In the genomic region with DNA sequence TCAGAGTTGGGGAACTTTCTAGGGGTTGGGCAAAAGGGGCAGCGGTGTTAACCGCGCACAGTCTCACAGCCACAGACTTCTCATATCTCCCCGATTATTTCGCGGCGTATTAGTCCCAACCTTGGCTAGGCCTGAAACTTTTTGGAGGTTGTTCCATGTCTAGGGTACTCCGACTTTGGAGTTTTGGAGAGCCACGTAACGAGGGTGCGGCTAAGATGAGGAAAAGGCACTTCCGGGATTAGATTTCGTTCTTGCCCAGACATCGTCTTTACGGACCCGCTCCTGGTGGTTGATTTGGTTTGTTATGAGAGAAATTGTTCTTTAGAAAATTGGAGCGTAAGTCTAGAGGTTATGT, we compare ENCODE assay signal across 8 cellular contexts. TPM values are rescaled to one million over a fixed set of nuclear protein-coding genes. Genes with fewer than 3 reads are reported as not detected.
A peak's percentile ranks its signal among the peaks of the same experiment; 100 is the strongest.
DNase-seq lines count a peak whose midpoint lies in the region; ATAC-seq lines count a peak whose summit lies in the region.

No MANE protein-coding gene starts in this region.

- no peaks in the 10 kb centered on the region for H3K27me3 Mint-ChIP-seq in activated naive CD8-positive, alpha-beta T cell treated with anti-CD3 and anti-CD28 coated beads, Interleukin-2, amount 10 ng/mL, durations not matched to agents 7 days and 5 days

- peak overlapping the region; percentile 91 for H3K4me3 ChIP-seq in iPS-18a (ENCODE audit: low read length)

- H3K27ac Mint-ChIP-seq in activated naive CD8-positive, alpha-beta T cell treated with anti-CD3 and anti-CD28 coated beads, Interleukin-2, amount 10 ng/mL, durations not matched to agents 7 days and 5 days = peak overlapping the region; percentile 98

- DNase-seq in EL (peak; percentile 41), Kasumi-1 (lab: John Stamatoyannopoulos, UW) (peak; percentile 40 to 46)
- DNase-seq in activated naive CD8-positive, alpha-beta T cell treated with anti-CD3 and anti-CD28 coated beads, Interleukin-2, amount 10 ng/mL, durations not matched to agents 7 days and 5 days = no peak
- peak; percentile 6 for DNase-seq in stimulated activated naive CD4-positive, alpha-beta T cell treated with Interleukin-2 at 50 U/mL for 16 hours (lab: John Stamatoyannopoulos, UW)

- ATAC-seq in activated naive CD8-positive, alpha-beta T cell treated with anti-CD3 and anti-CD28 coated beads, Interleukin-2, amount 10 ng/mL, durations not matched to agents 7 days and 5 days (ENCODE audit: low read depth) = no peak
- ATAC-seq in HG03571 (IDR thresholded peaks at IDR 0.05; ENCODE audit: unreplicated experiment) = no peak
- no peak for ATAC-seq in GM21723 (IDR thresholded peaks at IDR 0.05; ENCODE audit: unreplicated experiment)
- no peak for ATAC-seq in HG02938 (IDR thresholded peaks at IDR 0.05; ENCODE audit: unreplicated experiment)

- POLR2A ChIA-PET in activated naive CD8-positive, alpha-beta T cell treated with anti-CD3 and anti-CD28 coated beads, Interleukin-2, amount 10 ng/mL, durations not matched to agents 7 days and 5 days (lab: Charles Lee) = interaction anchor here (1.0 to 1.3 kb wide), 2 partner anchors 13 to 210 kb away, joined by 3 to 4 read pairs; partner anchors contain the start of gene BCL11B

- H3K4me1 ChIP-seq in iPS-18a (ENCODE audit: control insufficient read depth, low read depth, low read length) = peaks cover 8% of the 10 kb centered on the region

- H3K9ac ChIP-seq in iPS-18a (ENCODE audit: low read length) = peak overlapping the region; percentile 77

- H3K4me3 Mint-ChIP-seq in activated naive CD8-positive, alpha-beta T cell treated with anti-CD3 and anti-CD28 coated beads, Interleukin-2, amount 10 ng/mL, durations not matched to agents 7 days and 5 days = peak overlapping the region; percentile 97

- no peaks in the 10 kb centered on the region for H3K9me3 ChIP-seq in iPS-18a (ENCODE audit: control insufficient read depth, low read depth, low read length)

- H3K9me3 Mint-ChIP-seq in activated naive CD8-positive, alpha-beta T cell treated with anti-CD3 and anti-CD28 coated beads, Interleukin-2, amount 10 ng/mL, durations not matched to agents 7 days and 5 days = no peaks in the 10 kb centered on the region

- H3K27me3 ChIP-seq in iPS-18a (ENCODE audit: control insufficient read depth, insufficient read depth, low read length) = no peaks in the 10 kb centered on the region

- H3K36me3 Mint-ChIP-seq in activated naive CD8-positive, alpha-beta T cell treated with anti-CD3 and anti-CD28 coated beads, Interleukin-2, amount 10 ng/mL, durations not matched to agents 7 days and 5 days = no peaks in the 10 kb centered on the region

- no peaks in the 10 kb centered on the region for H3K36me3 ChIP-seq in iPS-18a (ENCODE audit: control insufficient read depth, low read depth, low read length)

- H3K27ac ChIP-seq in iPS-18a (ENCODE audit: low read length) = peak overlapping the region; percentile 70

- H3K4me1 Mint-ChIP-seq in activated naive CD8-positive, alpha-beta T cell treated with anti-CD3 and anti-CD28 coated beads, Interleukin-2, amount 10 ng/mL, durations not matched to agents 7 days and 5 days = peaks cover 43% of the 10 kb centered on the region

RNA-seq across cellular contexts. Expression of gene CCNK, which starts 0.5 kb away (rescaled TPM):
- total RNA-seq in activated naive CD8-positive, alpha-beta T cell treated with anti-CD3 and anti-CD28 coated beads, Interleukin-2, amount 10 ng/mL, durations not matched to agents 7 days and 5 days = 10 to 100 TPM; 88.4 to 90.4 TPM

RNA-seq across cellular contexts. Expression of gene SETD3, which starts 1.1 kb away (rescaled TPM):
- total RNA-seq in activated naive CD8-positive, alpha-beta T cell treated with anti-CD3 and anti-CD28 coated beads, Interleukin-2, amount 10 ng/mL, durations not matched to agents 7 days and 5 days = 10 to 100 TPM; 61.9 to 64.4 TPM
